In genomic region chr3:196867155-196867506, GRCh38 we compare ENCODE assay signal across 8 cellular contexts. TPM values are rescaled to one million over a fixed set of nuclear protein-coding genes. Genes with fewer than 3 reads are reported as not detected.
DNase-seq lines count a peak whose midpoint lies in the region; ATAC-seq and TF ChIP-seq lines count a peak whose summit lies in the region.

No MANE protein-coding gene starts in this region.

- 21 to 22% methylated on average over 6 of the region's 6 CpGs for WGBS in testis, 2 donors

- DNase-seq in activated CD8-positive, alpha-beta memory T cell treated with anti-CD3 and anti-CD28 coated beads for 24 hours, result peak; percentile 56
- no peak for DNase-seq in activated CD8-positive, alpha-beta memory T cell treated with anti-CD3 and anti-CD28 coated beads, Interleukin-2, amount 50 U/mL, for 48 hours
- no peak for DNase-seq in activated CD4-positive, alpha-beta memory T cell treated with anti-CD3 and anti-CD28 coated beads, Interleukin-2, amount 10 ng/mL, durations not matched to agents 7 days and 5 days
- DNase-seq in immature natural killer cell, result no peak
- DNase-seq in testis, result no peak
- no peak for DNase-seq in KBM-7
- no peak for DNase-seq in hypothalamus (lab: John Stamatoyannopoulos, UW)

- CTCF ChIA-PET in activated CD4-positive, alpha-beta memory T cell treated with anti-CD3 and anti-CD28 coated beads, Interleukin-2, amount 10 ng/mL, durations not matched to agents 7 days and 5 days (lab: Charles Lee), result interaction anchor here (0.6 to 3.8 kb wide), 10 partner anchors 13 to 942 kb away, joined by 3 to 19 read pairs (median 3); partner anchors contain the start of genes MELTF and NCBP2

- in situ Hi-C loops in KBM-7 (cut with MboI; ENCODE audit: low pct_unique_long_range_greater_than_20kb, low sequenced_read_pairs), result no loop called here

- peaks cover 3% of the 10 kb centered on the region for H3K9me3 Mint-ChIP-seq in activated CD4-positive, alpha-beta memory T cell treated with anti-CD3 and anti-CD28 coated beads, Interleukin-2, amount 10 ng/mL, durations not matched to agents 7 days and 5 days
- no peaks in the 10 kb centered on the region for H3K9me3 Mint-ChIP-seq in immature natural killer cell

- POLR2A ChIA-PET in activated CD4-positive, alpha-beta memory T cell treated with anti-CD3 and anti-CD28 coated beads, Interleukin-2, amount 10 ng/mL, durations not matched to agents 7 days and 5 days (lab: Charles Lee), result interaction anchor here (0.6 to 4.8 kb wide), 21 partner anchors 11 to 1149 kb away, joined by 3 to 91 read pairs (median 4); partner anchors contain the start of genes CEP19, FBXO45, LRCH3 and MELTF

- H3K4me3 ChIP-seq in testis, result peak overlapping the region; percentile 85 to 95

- intact Hi-C loops in testis (cut with DNase I; ENCODE audit: low total_unique reads), result no loop called here

- TF ChIP-seq POLR2A in testis (IDR thresholded peaks at IDR 0.05), result no peak

- no peak for TF ChIP-seq CTCF in testis (IDR thresholded peaks at IDR 0.05)

- H3K27me3 Mint-ChIP-seq in activated CD4-positive, alpha-beta memory T cell treated with anti-CD3 and anti-CD28 coated beads, Interleukin-2, amount 10 ng/mL, durations not matched to agents 7 days and 5 days, result no peaks in the 10 kb centered on the region
- H3K27me3 Mint-ChIP-seq in immature natural killer cell (ENCODE audit: low read depth in 3 of 3), result peaks cover 5 to 17% (median 9%) of the 10 kb centered on the region in 3 donors

- H3K4me1 Mint-ChIP-seq in activated CD4-positive, alpha-beta memory T cell treated with anti-CD3 and anti-CD28 coated beads, Interleukin-2, amount 10 ng/mL, durations not matched to agents 7 days and 5 days, result peaks cover 24% of the 10 kb centered on the region
- peaks cover 24 to 34% of the 10 kb centered on the region in 2 donors for H3K4me1 Mint-ChIP-seq in immature natural killer cell

- peak overlapping the region; percentile 84 for H3K27ac Mint-ChIP-seq in activated CD4-positive, alpha-beta memory T cell treated with anti-CD3 and anti-CD28 coated beads, Interleukin-2, amount 10 ng/mL, durations not matched to agents 7 days and 5 days
- peak overlapping the region; percentile 93 to 98 (median 94) for H3K27ac Mint-ChIP-seq in immature natural killer cell

- no peaks in the 10 kb centered on the region for H3K36me3 ChIP-seq in testis (ENCODE audit: low read depth, missing control alignments)

- H3K27ac ChIP-seq in testis, result peak overlapping the region; percentile 75 to 84

- peaks cover 16% of the 10 kb centered on the region for H3K4me1 ChIP-seq in testis

- no peak for ATAC-seq in HG03097 (IDR thresholded peaks at IDR 0.05; ENCODE audit: low FRiP score, unreplicated experiment)

- H3K9me3 ChIP-seq in testis, result no peaks in the 10 kb centered on the region

- H3K27me3 ChIP-seq in testis, result no peaks in the 10 kb centered on the region

- peaks cover 10% of the 10 kb centered on the region for H3K36me3 Mint-ChIP-seq in activated CD4-positive, alpha-beta memory T cell treated with anti-CD3 and anti-CD28 coated beads, Interleukin-2, amount 10 ng/mL, durations not matched to agents 7 days and 5 days (ENCODE audit: low read depth)
- no peaks in the 10 kb centered on the region for H3K36me3 Mint-ChIP-seq in immature natural killer cell

- H3K4me3 Mint-ChIP-seq in activated CD4-positive, alpha-beta memory T cell treated with anti-CD3 and anti-CD28 coated beads, Interleukin-2, amount 10 ng/mL, durations not matched to agents 7 days and 5 days, result peak overlapping the region; percentile 80
- peak overlapping the region; percentile 87 to 94 (median 90) for H3K4me3 Mint-ChIP-seq in immature natural killer cell

RNA-seq across cellular contexts. Expression of gene SENP5, which starts 0.6 kb away (rescaled TPM):
- total RNA-seq in activated CD4-positive, alpha-beta memory T cell treated with anti-CD3 and anti-CD28 coated beads, Interleukin-2, amount 10 ng/mL, durations not matched to agents 7 days and 5 days, result 10 to 100 TPM; 37.9 to 42.3 TPM
- 10 to 100 TPM in 1 of 3 donors, 1 to 10 TPM in 2; 8.2 to 12.7 (median 8.3) TPM for polyA plus RNA-seq in immature natural killer cell
- 10 to 100 TPM; 76.8 to 83.9 TPM for total RNA-seq in testis
- polyA plus RNA-seq in testis (ENCODE audit: insufficient read depth, low read depth, low replicate concordance), result 40.9 TPM
